In genomic region chr5:61417345-61417744, GRCh38 we compare ENCODE assay signal across 14 cellular contexts.
DNase-seq lines count a peak whose midpoint lies in the region; FAIRE-seq and TF ChIP-seq lines count a peak whose summit lies in the region.
"Had no signal": no experiment of that assay in that cellular context is flagged by ENCODE, and none has a peak within 500 bp of the region (broad histone marks: within the 10 kb centered on the region; RNA-seq: fewer than 3 reads in every experiment).

No MANE protein-coding gene starts in this region.

- H3K27me3 Mint-ChIP-seq in activated CD4-positive, alpha-beta memory T cell treated with anti-CD3 and anti-CD28 coated beads, Interleukin-2, amount 10 ng/mL, durations not matched to agents 7 days and 5 days = no peaks in the 10 kb centered on the region
- H3K27me3 Mint-ChIP-seq: IgD-negative memory B cell had no signal

- H3K79me2 ChIP-seq in H1 (ENCODE audit: control insufficient read depth in 1 of 2, insufficient read depth in 2 of 2, low read length in 2 of 2) = peaks cover 0 to 72% of the 10 kb centered on the region in 2 experiments; a peak in 2 of 4 replicates

- H2BK20ac ChIP-seq in H1 (ENCODE audit: low read length) = no peak overlapping the region

- H3K9ac ChIP-seq in HUES6 (ENCODE audit: low read length) (no peak overlapping the region), SK-N-MC (ENCODE audit: insufficient read length) (no peak overlapping the region), H1 (replicated peaks in 1 of 4; ENCODE audit: extremely low read depth in 1 of 4, low read depth in 3 of 4, low read length in 3 of 4) (no peak overlapping the region)

- H3K18ac ChIP-seq in H1 (ENCODE audit: extremely low read depth, low read length) = no peak overlapping the region

- H3K23me2 ChIP-seq in H1 (ENCODE audit: low read depth, low read length) = no peaks in the 10 kb centered on the region

- no peak overlapping the region; a peak in 1 of 4 replicates for H3K4me2 ChIP-seq in H1 (ENCODE audit: insufficient read depth in 1 of 2, low read depth in 2 of 2, low read length in 2 of 2)

- no peak overlapping the region for H4K8ac ChIP-seq in H1 (ENCODE audit: extremely low read depth, insufficient read depth, low read length)

- no peak overlapping the region for H2AFZ ChIP-seq in H1 (ENCODE audit: low read length)

- POLR2A ChIA-PET in H1 (lab: Charles Lee; ENCODE audit: partially characterized antibody) = interaction anchor here (0.9 kb wide), 1 partner anchor 14 kb away, joined by 3 read pairs; no protein-coding TSS in a partner anchor
- POLR2A ChIA-PET in activated CD4-positive, alpha-beta memory T cell treated with anti-CD3 and anti-CD28 coated beads, Interleukin-2, amount 10 ng/mL, durations not matched to agents 7 days and 5 days (lab: Charles Lee) = no interaction called here

- TF ChIP-seq EP300 in H1 (IDR thresholded peaks at IDR 0.05; ENCODE audit: borderline replicate concordance in 1 of 2, low read depth in 2 of 2, low read length in 2 of 2) = no peak

- no peak overlapping the region for H3K14ac ChIP-seq in H1 (ENCODE audit: insufficient read length)

- H2BK15ac ChIP-seq in H1 (ENCODE audit: low read length) = no peak overlapping the region

- TF ChIP-seq CTCF in H1 (IDR thresholded peaks at IDR 0.05; ENCODE audit: control extremely low read depth in 1 of 3, insufficient read depth in 1 of 3, low read depth in 1 of 3, low read length in 3 of 3) = no peak

- no peak overlapping the region for H3K23ac ChIP-seq in H1 (ENCODE audit: insufficient read length)

- no peak overlapping the region for H2BK12ac ChIP-seq in H1 (ENCODE audit: low read depth, low read length)

- H3K27me3 ChIP-seq in HUES6 (ENCODE audit: control insufficient read depth, insufficient read depth, low read length) (no peaks in the 10 kb centered on the region), H1 (replicated peaks in 1 of 4; ENCODE audit: control insufficient read depth in 3 of 4, extremely low read depth in 1 of 4, insufficient read depth in 3 of 4, low read length in 3 of 4) (no peaks in the 10 kb centered on the region)

- no peak for TF ChIP-seq POLR2A in H1 (IDR thresholded peaks at IDR 0.05; ENCODE audit: control extremely low read depth in 1 of 2, low read depth in 2 of 2, low read length in 2 of 2)

- H3K4ac ChIP-seq in H1 (replicated peaks; ENCODE audit: insufficient read length, low read depth, low read length) = peak overlapping the region; percentile 78

- TF ChIP-seq RAD21 in H1 (IDR thresholded peaks at IDR 0.05 in 1 of 2, conservative IDR thresholded peaks at IDR 0.05 in 1 of 2; ENCODE audit: low read depth in 2 of 2, low read length in 2 of 2) = no peak

- no peak overlapping the region for H2AK5ac ChIP-seq in H1 (ENCODE audit: low read depth, low read length)

- H3K4me1 Mint-ChIP-seq in activated CD4-positive, alpha-beta memory T cell treated with anti-CD3 and anti-CD28 coated beads, Interleukin-2, amount 10 ng/mL, durations not matched to agents 7 days and 5 days = peaks cover 7% of the 10 kb centered on the region

- CTCF ChIA-PET in H1 (lab: Charles Lee; ENCODE audit: partially characterized antibody) = interaction anchor here (0.8 to 1.0 kb wide), 2 partner anchors 17 to 122 kb away, joined by 3 read pairs; no protein-coding TSS in a partner anchor
- CTCF ChIA-PET in activated CD4-positive, alpha-beta memory T cell treated with anti-CD3 and anti-CD28 coated beads, Interleukin-2, amount 10 ng/mL, durations not matched to agents 7 days and 5 days (lab: Charles Lee) = no interaction called here

- no peak overlapping the region for H3K4me3 ChIP-seq in HUES6 (ENCODE audit: low read depth, low read length)
- no peak overlapping the region for H3K4me3 ChIP-seq in SK-N-MC
- no peak overlapping the region for H3K4me3 ChIP-seq in H1 (ENCODE audit: extremely low read depth in 1 of 4, insufficient read depth in 2 of 4, low read depth in 3 of 4, low read length in 4 of 4)

- H4K91ac ChIP-seq in H1 (replicated peaks; ENCODE audit: insufficient read length, low read length) = no peak overlapping the region

- 94% methylated on average over 3 of the region's 3 CpGs; no CpG with 5 or more reads in 1 of the 2 experiments for WGBS in H1 (ENCODE audit: extremely low coverage in 1 of 2, insufficient coverage in 1 of 2, insufficient read length in 1 of 2, insufficient replicate concordance in 2 of 2, low coverage in 1 of 2, low lambda C conversion rate in 2 of 2, missing lambda C conversion rate in 1 of 2), 2 experiments

- no peak for FAIRE-seq in H1 (lab: Jason Lieb, UNC)
- FAIRE-seq: GM19239, H54 had no signal

- H3K27ac ChIP-seq in HUES6 (ENCODE audit: low read depth, low read length) (0 out of 2 replicates have a peak overlapping the region, but pooled peaks have one; percentile 38), SK-N-MC (peak overlapping the region; percentile 83; the same call in 1 of the 2 replicates), H1 (ENCODE audit: low read depth, low read length) (no peak overlapping the region)

- H4K20me1 ChIP-seq in H1 (replicated peaks in 1 of 2; ENCODE audit: control insufficient read depth in 1 of 2, insufficient read depth in 2 of 2, low read length in 2 of 2) = no peaks in the 10 kb centered on the region

- H3K9me3 ChIP-seq in HUES6 (ENCODE audit: control insufficient read depth, insufficient read depth, low read depth, low read length) (no peaks in the 10 kb centered on the region; the same call in 1 of the 2 replicates), SK-N-MC (ENCODE audit: low read depth, low read length) (peaks cover 5% of the 10 kb centered on the region; the same call in 1 of the 2 replicates), H1 (ENCODE audit: insufficient read depth in 2 of 2, low read depth in 1 of 2, low read length in 1 of 2) (no peaks in the 10 kb centered on the region)

- no peak overlapping the region for H2BK5ac ChIP-seq in H1 (ENCODE audit: low read depth, low read length)

- H2BK120ac ChIP-seq in H1 (replicated peaks; ENCODE audit: low read depth, low read length) = no peak overlapping the region

- DNase-seq in SK-N-MC (ENCODE audit: low read depth, low spot score) (no peak), H1 (ENCODE audit: low read depth in 1 of 2, low spot score in 2 of 2) (no peak), NCI-H1436 (lab: John Stamatoyannopoulos, UW) (no peak), HuH-7 (ENCODE audit: low spot score) (no peak)
- DNase-seq in activated CD4-positive, alpha-beta memory T cell treated with anti-CD3 and anti-CD28 coated beads, Interleukin-2, amount 10 ng/mL, durations not matched to agents 7 days and 5 days = no peak
- DNase-seq: CD8-positive, alpha-beta T cell; COR-L47; DND-41; GDM1 had no signal

- no peak overlapping the region for H3K27ac Mint-ChIP-seq in activated CD4-positive, alpha-beta memory T cell treated with anti-CD3 and anti-CD28 coated beads, Interleukin-2, amount 10 ng/mL, durations not matched to agents 7 days and 5 days
- H3K27ac Mint-ChIP-seq: CD8-positive, alpha-beta T cell; IgD-negative memory B cell had no signal

- H3K9me3 Mint-ChIP-seq in activated CD4-positive, alpha-beta memory T cell treated with anti-CD3 and anti-CD28 coated beads, Interleukin-2, amount 10 ng/mL, durations not matched to agents 7 days and 5 days = peaks cover 8% of the 10 kb centered on the region

- H3K4me3 Mint-ChIP-seq in activated CD4-positive, alpha-beta memory T cell treated with anti-CD3 and anti-CD28 coated beads, Interleukin-2, amount 10 ng/mL, durations not matched to agents 7 days and 5 days = no peak overlapping the region
- H3K4me3 Mint-ChIP-seq: CD14-positive monocyte; CD8-positive, alpha-beta T cell; IgD-negative memory B cell had no signal

- peaks cover 2% of the 10 kb centered on the region for H3K36me3 Mint-ChIP-seq in activated CD4-positive, alpha-beta memory T cell treated with anti-CD3 and anti-CD28 coated beads, Interleukin-2, amount 10 ng/mL, durations not matched to agents 7 days and 5 days (ENCODE audit: low read depth)

- no peak overlapping the region for H3K56ac ChIP-seq in H1 (replicated peaks; ENCODE audit: insufficient read length, low read depth, low read length)

- H3K4me1 ChIP-seq in HUES6 (ENCODE audit: control insufficient read depth, insufficient read depth, low read length) (peaks cover 36% of the 10 kb centered on the region), H1 (replicated peaks in 1 of 4; ENCODE audit: control insufficient read depth in 3 of 4, insufficient read depth in 4 of 4, low read length in 3 of 4) (peaks cover 8 to 25% (median 16%) of the 10 kb centered on the region in 4 experiments)

- H3K79me1 ChIP-seq in H1 (ENCODE audit: low read depth, low read length) = no peaks in the 10 kb centered on the region

- H3K36me3 ChIP-seq in HUES6 (ENCODE audit: control insufficient read depth, insufficient read depth, low read length) = no peaks in the 10 kb centered on the region
- peaks cover 19% of the 10 kb centered on the region for H3K36me3 ChIP-seq in SK-N-MC (ENCODE audit: insufficient read depth, low read length)
- no peaks in the 10 kb centered on the region for H3K36me3 ChIP-seq in H1 (ENCODE audit: control insufficient read depth in 2 of 4, insufficient read depth in 4 of 4, low read length in 3 of 4)

- no peak overlapping the region for H4K5ac ChIP-seq in H1 (ENCODE audit: insufficient read length, low read depth, low read length)

TF ChIP-seq in H1, 55 proteins besides CTCF, POLR2A, EP300 and RAD21 (continues in another document):
- TF ChIP-seq SP4 (IDR thresholded peaks at IDR 0.05; ENCODE audit: low read length) (no peak), CBX5 (IDR thresholded peaks at IDR 0.05; ENCODE audit: low read depth, low read length) (no peak), HDAC2 (IDR thresholded peaks at IDR 0.05; ENCODE audit: borderline replicate concordance in 1 of 2, low read depth in 2 of 2, low read length in 2 of 2) (no peak), SP2 (IDR thresholded peaks at IDR 0.05; ENCODE audit: low read length) (no peak), SAP30 (IDR thresholded peaks at IDR 0.05; ENCODE audit: insufficient read depth, insufficient replicate concordance, low read length) (no peak), TEAD4 (IDR thresholded peaks at IDR 0.05; ENCODE audit: low read depth, low read length) (no peak), ZNF274 (IDR thresholded peaks at IDR 0.05; ENCODE audit: borderline replicate concordance, extremely low read depth, low read length) (no peak), FOSL1 (IDR thresholded peaks at IDR 0.05; ENCODE audit: insufficient read depth, low read depth, low read length) (no peak), KDM1A (IDR thresholded peaks at IDR 0.05; ENCODE audit: borderline replicate concordance, low read length) (no peak), SIN3A (conservative IDR thresholded peaks at IDR 0.05 in 1 of 2, IDR thresholded peaks at IDR 0.05 in 1 of 2; ENCODE audit: low read depth in 1 of 2, low read length in 2 of 2) (no peak), TCF12 (IDR thresholded peaks at IDR 0.05; ENCODE audit: low read depth, low read length) (no peak), EZH2 (IDR thresholded peaks at IDR 0.05; ENCODE audit: low read depth, low read length, severe bottlenecking) (no peak), RBBP5 (IDR thresholded peaks at IDR 0.05; ENCODE audit: borderline replicate concordance, low read depth, low read length) (no peak), NANOG (IDR thresholded peaks at IDR 0.05; ENCODE audit: insufficient read depth, low read depth, low read length, poor library complexity, severe bottlenecking) (no peak), JUND (IDR thresholded peaks at IDR 0.05; ENCODE audit: low read length) (no peak)
